Comparison of ENCODE assay signal across 8 cellular contexts in genomic region chr4:113636877-113637276, GRCh38.
DNase-seq lines count a peak whose midpoint lies in the region; ATAC-seq lines count a peak whose summit lies in the region.

No MANE protein-coding gene starts in this region.

- intact Hi-C loops in activated CD4-positive, alpha-beta memory T cell treated with anti-CD3 and anti-CD28 coated beads for 36 hours (cut with micrococcal nuclease): loop anchor here (1.0 to 10.0 kb wide), 3 partner anchors 46 to 242 kb away; no protein-coding TSS in a partner anchor

- ATAC-seq in GM18909 (IDR thresholded peaks at IDR 0.05; ENCODE audit: poor library complexity, unreplicated experiment) (peak; percentile 24), HG02885 (IDR thresholded peaks at IDR 0.05; ENCODE audit: poor library complexity, unreplicated experiment) (no peak), HG03378 (IDR thresholded peaks at IDR 0.05; ENCODE audit: unreplicated experiment) (no peak)

- H3K36me3 Mint-ChIP-seq in activated CD4-positive, alpha-beta memory T cell treated with anti-CD3 and anti-CD28 coated beads for 36 hours: peaks cover 2% of the 10 kb centered on the region

- H3K27ac Mint-ChIP-seq in activated CD4-positive, alpha-beta memory T cell treated with anti-CD3 and anti-CD28 coated beads for 36 hours: peak overlapping the region; percentile 75

- peak overlapping the region; percentile 21 for H3K4me3 Mint-ChIP-seq in activated CD4-positive, alpha-beta memory T cell treated with anti-CD3 and anti-CD28 coated beads for 36 hours

- DNase-seq in KBM-7 (peak; percentile 64), kidney glomerular epithelial cell (lab: John Stamatoyannopoulos, UW) (peak; percentile 22), T1000 (lab: John Stamatoyannopoulos, UW) (no peak), 8988T (no peak)
- peak; percentile 26 for DNase-seq in activated CD4-positive, alpha-beta memory T cell treated with anti-CD3 and anti-CD28 coated beads for 36 hours

- no peaks in the 10 kb centered on the region for H3K9me3 Mint-ChIP-seq in activated CD4-positive, alpha-beta memory T cell treated with anti-CD3 and anti-CD28 coated beads for 36 hours

- in situ Hi-C loops in KBM-7 (cut with MboI; ENCODE audit: low pct_unique_long_range_greater_than_20kb, low sequenced_read_pairs): no loop called here

- POLR2A ChIA-PET in activated CD4-positive, alpha-beta memory T cell treated with anti-CD3 and anti-CD28 coated beads for 36 hours (lab: Charles Lee): no interaction called here

- peaks cover 41% of the 10 kb centered on the region for H3K4me1 Mint-ChIP-seq in activated CD4-positive, alpha-beta memory T cell treated with anti-CD3 and anti-CD28 coated beads for 36 hours (ENCODE audit: low read depth)

- H3K27me3 Mint-ChIP-seq in activated CD4-positive, alpha-beta memory T cell treated with anti-CD3 and anti-CD28 coated beads for 36 hours: no peaks in the 10 kb centered on the region

- CTCF ChIA-PET in activated CD4-positive, alpha-beta memory T cell treated with anti-CD3 and anti-CD28 coated beads for 36 hours (lab: Charles Lee): interaction anchor here (1.2 to 1.9 kb wide), 4 partner anchors 41 to 123 kb away, joined by 3 to 5 read pairs (median 4); no protein-coding TSS in a partner anchor

Comparison
In these comparisons a context has a peak if more than half of its experiments do, and no peak if none do; other contexts are left out.
1. DNase-seq: peak in KBM-7 (single experiment), activated CD4-positive, alpha-beta memory T cell treated with anti-CD3 and anti-CD28 coated beads for 36 hours (single experiment) and kidney glomerular epithelial cell (single experiment); none in T1000 (single experiment) and 8988T (single experiment).